12 cellular contexts compared by ENCODE assay signal in the genomic region with DNA sequence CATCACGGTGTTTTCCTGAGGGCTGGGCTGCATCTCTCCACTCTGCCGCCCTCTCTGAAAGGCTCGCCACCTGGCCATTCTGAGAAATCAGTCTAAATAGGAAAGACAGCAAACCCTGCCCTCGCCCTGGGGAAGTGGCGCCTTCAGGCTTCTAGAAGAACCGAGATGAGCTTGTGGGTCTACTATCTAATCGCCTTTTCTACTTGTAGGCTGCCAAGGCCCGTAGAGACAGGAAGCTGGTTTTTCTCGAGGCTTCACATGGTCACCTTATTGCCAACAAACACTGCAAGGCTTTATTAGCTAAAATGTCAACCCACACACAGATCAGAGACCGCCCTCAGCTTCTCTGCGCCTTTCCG. TPM values are rescaled to one million over a fixed set of nuclear protein-coding genes. Genes with fewer than 3 reads are reported as not detected.
DNase-seq lines count a peak whose midpoint lies in the region; ATAC-seq and TF ChIP-seq lines count a peak whose summit lies in the region.
"Had no signal": no experiment of that assay in that cellular context is flagged by ENCODE, and none has a peak within 500 bp of the region (broad histone marks: within the 10 kb centered on the region; RNA-seq: fewer than 3 reads in every experiment).

No MANE protein-coding gene starts in this region.

- ATAC-seq in GM18909 (IDR thresholded peaks at IDR 0.05; ENCODE audit: poor library complexity, unreplicated experiment) (peak; percentile 65), HG02759 (IDR thresholded peaks at IDR 0.05; ENCODE audit: unreplicated experiment) (peak; percentile 75)

- intact Hi-C loops in OCI-LY7 (cut with micrococcal nuclease; ENCODE audit: unreplicated experiment): no loop called here

- no peak overlapping the region; the same call in 1 of the 2 replicates for H3K9ac ChIP-seq in BLaER1

- no peaks in the 10 kb centered on the region for H3K9me2 ChIP-seq in OCI-LY7 (ENCODE audit: insufficient read depth, low read length)

- H3K9me3 ChIP-seq in BLaER1: no peaks in the 10 kb centered on the region
- H3K9me3 ChIP-seq in OCI-LY7 (ENCODE audit: low read length): no peaks in the 10 kb centered on the region

- H3K4me3 ChIP-seq in BLaER1 (no peak overlapping the region), OCI-LY7 (ENCODE audit: low read depth, low read length, poor library complexity, severe bottlenecking) (no peak overlapping the region)

- BruUV-seq in OCI-LY7 (replicated peaks; lab: Mats Ljungman, UMichigan): no TSS peak

- H3K27me3 ChIP-seq in BLaER1: no peaks in the 10 kb centered on the region
- H3K27me3 ChIP-seq: brain microvascular endothelial cell had no signal

- no peak overlapping the region for H2AFZ ChIP-seq in OCI-LY7 (ENCODE audit: low read length)

- POLR2A ChIA-PET in OCI-LY7 (lab: Charles Lee): interaction anchor here (0.9 to 1.1 kb wide), 2 partner anchors 14 to 21 kb away, joined by 3 to 7 read pairs; no protein-coding TSS in a partner anchor

- CTCF ChIA-PET in OCI-LY7 (lab: Charles Lee; ENCODE audit: unreplicated experiment): interaction anchor here (0.9 kb wide), 1 partner anchor 170 kb away, joined by 3 read pairs; no protein-coding TSS in a partner anchor

- H3K27ac ChIP-seq in BLaER1 (peak overlapping the region; percentile 75), OCI-LY7 (ENCODE audit: low read depth, low read length, poor library complexity, severe bottlenecking) (peak overlapping the region; percentile 48)
- H3K27ac ChIP-seq: brain microvascular endothelial cell had no signal

- no peak for TF ChIP-seq CTCF in OCI-LY7 (conservative IDR thresholded peaks at IDR 0.05; ENCODE audit: low read length)

- peaks cover 86% of the 10 kb centered on the region for H3K4me1 ChIP-seq in BLaER1
- H3K4me1 ChIP-seq in OCI-LY7 (ENCODE audit: insufficient read depth, low read length, poor library complexity, severe bottlenecking): peaks cover 40% of the 10 kb centered on the region

- DNase-seq in OCI-LY7 (ENCODE audit: low spot score) (peak; percentile 45), DMS79 (lab: John Stamatoyannopoulos, UW) (no peak), glomerular visceral epithelial cell (ENCODE audit: extremely low spot score) (no peak), NCI-H128 (lab: John Stamatoyannopoulos, UW; ENCODE audit: unreplicated experiment) (no peak)
- DNase-seq in effector CD8-positive, alpha-beta T cell (lab: John Stamatoyannopoulos, UW): no peak
- DNase-seq: activated CD4-positive, CD25-positive, alpha-beta regulatory T cell treated with anti-CD3 and anti-CD28 coated beads, Interleukin-2, amount 50 U/mL, for 72 hours; brain microvascular endothelial cell; CD4-positive, alpha-beta memory T cell; NCI-H446 treated with DMSO at 0.1 percent for 48 hours had no signal

- H3K79me2 ChIP-seq in OCI-LY7 (ENCODE audit: insufficient read depth, low read depth, low read length): no peaks in the 10 kb centered on the region

- no peaks in the 10 kb centered on the region for H4K20me1 ChIP-seq in BLaER1
- 0 out of 2 replicates have a peak, but pooled peaks cover 7% of the 10 kb centered on the region for H4K20me1 ChIP-seq in OCI-LY7 (ENCODE audit: insufficient read depth, low read length)

- H3K4me2 ChIP-seq in BLaER1 (peak overlapping the region; percentile 80), OCI-LY7 (ENCODE audit: low read length) (no peak overlapping the region)

- peaks cover 91% of the 10 kb centered on the region for H3K36me3 ChIP-seq in BLaER1
- H3K36me3 ChIP-seq in OCI-LY7 (ENCODE audit: insufficient read depth, low read length): peaks cover 92% of the 10 kb centered on the region

RNA-seq across cellular contexts. Expression of a gene that starts 21.4 kb away (rescaled TPM):
- total RNA-seq in OCI-LY7 (2014; rRNA removed; shearing (Covaris generic)): 41.1 and 48.3 TPM in 2 replicates
- 79.1 and 93.8 TPM in 2 replicates for total RNA-seq in OCI-LY7 (2022)

RNA-seq across cellular contexts. Expression of a gene that starts 23.0 kb away (rescaled TPM):
- total RNA-seq in OCI-LY7 (2014; rRNA removed; shearing (Covaris generic)): 71.3 and 77.4 TPM in 2 replicates
- 77.8 and 79.2 TPM in 2 replicates for total RNA-seq in OCI-LY7 (2022)

RNA-seq across cellular contexts. Expression of a gene that starts 57.1 kb away (rescaled TPM):
- total RNA-seq in OCI-LY7 (2014; rRNA removed; shearing (Covaris generic)): 202 and 231 TPM in 2 replicates
- 329 and 345 TPM in 2 replicates for total RNA-seq in OCI-LY7 (2022)

RNA-seq across cellular contexts. Expression of a gene that starts 58.0 kb away (rescaled TPM):
- total RNA-seq in OCI-LY7 (2014; rRNA removed; shearing (Covaris generic)): 3.6 and 4.2 TPM in 2 replicates
- 6.3 and 7.2 TPM in 2 replicates for total RNA-seq in OCI-LY7 (2022)
